31 cellular contexts compared by ENCODE assay signal in genomic region chr10:3108575-3109105, GRCh38. TPM values are rescaled to one million over a fixed set of nuclear protein-coding genes. Genes with fewer than 3 reads are reported as not detected.
DNase-seq lines count a peak whose midpoint lies in the region; ATAC-seq, FAIRE-seq and TF ChIP-seq lines count a peak whose summit lies in the region.
"Had no signal": no experiment of that assay in that cellular context is flagged by ENCODE, and none has a peak within 500 bp of the region (broad histone marks: within the 10 kb centered on the region; RNA-seq: fewer than 3 reads in every experiment).

No MANE protein-coding gene starts in this region.

- H3K4me1 Mint-ChIP-seq in brain: peaks cover 26% of the 10 kb centered on the region
- H3K4me1 Mint-ChIP-seq: activated naive CD4-positive, alpha-beta T cell treated with anti-CD3 and anti-CD28 coated beads, Interleukin-2, amount 10 ng/mL, durations not matched to agents 7 days and 5 days had no signal

- H2AFZ ChIP-seq in HepG2 (ENCODE audit: low read length): no peak overlapping the region
- no peak overlapping the region for H2AFZ ChIP-seq in mesenchymal stem cell (ENCODE audit: low read depth, low read length)
- no peak overlapping the region for H2AFZ ChIP-seq in MM.1S (ENCODE audit: low read length)
- H2AFZ ChIP-seq: neural progenitor cell had no signal

- H3K9me2 ChIP-seq in MM.1S (replicated peaks; ENCODE audit: insufficient read depth, low read length): no peaks in the 10 kb centered on the region

- H3K9me3 Mint-ChIP-seq in brain: peaks cover 0 to 2% (median 0%) of the 10 kb centered on the region in 5 experiments
- H3K9me3 Mint-ChIP-seq: activated CD8-positive, alpha-beta T cell treated with anti-CD3 and anti-CD28 coated beads for 36 hours; activated naive CD4-positive, alpha-beta T cell treated with anti-CD3 and anti-CD28 coated beads, Interleukin-2, amount 10 ng/mL, durations not matched to agents 7 days and 5 days; activated T-helper 1 cell treated with anti-CD3 and anti-CD28 coated beads, Interleukin-12 subunit alpha, Interleukin-12 subunit beta, Interleukin-2, Interleukin-4 antibody, amounts not matched to agents 30 ng/mL and 10 ng/mL and 1 ng/mL, durations not matched to agents 14 hours and 24 hours and 36 hours had no signal

- 78% methylated on average over 18 of the region's 21 CpGs for WGBS in HepG2 (ENCODE audit: low lambda C conversion rate)
- WGBS in right lobe of liver (ENCODE audit: insufficient coverage, low coverage, low lambda C conversion rate, missing lambda C conversion rate): 91% methylated on average over 4 of the region's 21 CpGs
- WGBS in mesenchymal stem cell: 94% methylated on average over 20 of the region's 21 CpGs

- peak overlapping the region in 4 of 5 experiments; percentile 62 to 97 (median 79) for H3K27ac Mint-ChIP-seq in brain
- H3K27ac Mint-ChIP-seq: activated CD8-positive, alpha-beta T cell treated with anti-CD3 and anti-CD28 coated beads for 36 hours; activated naive CD4-positive, alpha-beta T cell treated with anti-CD3 and anti-CD28 coated beads, Interleukin-2, amount 10 ng/mL, durations not matched to agents 7 days and 5 days; activated T-helper 1 cell treated with anti-CD3 and anti-CD28 coated beads, Interleukin-12 subunit alpha, Interleukin-12 subunit beta, Interleukin-2, Interleukin-4 antibody, amounts not matched to agents 30 ng/mL and 10 ng/mL and 1 ng/mL, durations not matched to agents 14 hours and 24 hours and 36 hours; neural progenitor cell had no signal

- H4K20me1 ChIP-seq in HepG2 (ENCODE audit: insufficient read depth, low read length): 0 out of 2 replicates have a peak, but pooled peaks cover 2% of the 10 kb centered on the region
- no peaks in the 10 kb centered on the region for H4K20me1 ChIP-seq in MM.1S (ENCODE audit: insufficient read depth, low read length)

- DNase-seq in HepG2 (ENCODE audit: low spot score): no peak
- DNase-seq in right lobe of liver: no peak
- no peak for DNase-seq in mesenchymal stem cell
- DNase-seq in MM.1S: no peak
- DNase-seq in stimulated activated CD4-positive, alpha-beta T cell treated with anti-CD3 and anti-CD28 coated beads, Interleukin-4, amount 100 ng/mL, for 4 hours: no peak
- DNase-seq in mucosa of gallbladder (ENCODE audit: low spot score): no peak
- DNase-seq: activated CD4-positive, CD25-positive, alpha-beta regulatory T cell treated with anti-CD3 and anti-CD28 coated beads, Interleukin-2, amount 50 U/mL, for 72 hours; activated CD8-positive, alpha-beta memory T cell treated with anti-CD3 and anti-CD28 coated beads, Interleukin-2, amount 50 U/mL, for 48 hours; activated CD8-positive, alpha-beta T cell treated with anti-CD3 and anti-CD28 coated beads for 36 hours; activated naive CD4-positive, alpha-beta T cell treated with anti-CD3 and anti-CD28 coated beads, Interleukin-2, amount 10 ng/mL, durations not matched to agents 7 days and 5 days; amniotic stem cell; central memory CD4-positive, alpha-beta T cell; DMS153; foreskin fibroblast; KG1; left colon; mesendoderm; NCI-H1417; NCI-H2029 treated with DMSO at 0.1 percent for 48 hours; NCI-H524 treated with DMSO at 0.1 percent for 48 hours; OCI-M1; stimulated activated CD4-positive, alpha-beta T cell treated with anti-CD3 and anti-CD28 coated beads, Interleukin-4, amount 100 ng/mL, for 1 hour had no signal

- H4K8ac ChIP-seq in mesenchymal stem cell (ENCODE audit: low read length): no peak overlapping the region

- H3K23ac ChIP-seq in mesenchymal stem cell (ENCODE audit: low read length in 2 of 2): no peak overlapping the region

- no peak overlapping the region for H3K4me2 ChIP-seq in HepG2 (ENCODE audit: low read depth, low read length)
- H3K4me2 ChIP-seq in mesenchymal stem cell (ENCODE audit: low read length, poor library complexity, severe bottlenecking): no peak overlapping the region
- H3K4me2 ChIP-seq in MM.1S (ENCODE audit: low read depth, low read length): no peak overlapping the region
- H3K4me2 ChIP-seq: BLaER1 treated with 17β-estradiol and CSF1 and Interleukin-3, amounts not matched to agents 10 nM and 100 nM; neural progenitor cell had no signal

- H3K27ac ChIP-seq in HepG2 (ENCODE audit: extremely low read length, insufficient read depth, low read length): no peak overlapping the region
- H3K27ac ChIP-seq in right lobe of liver: no peak overlapping the region
- no peak overlapping the region for H3K27ac ChIP-seq in mesenchymal stem cell (ENCODE audit: low read length, poor library complexity, severe bottlenecking)
- H3K27ac ChIP-seq in MM.1S (ENCODE audit: low read length): no peak overlapping the region
- H3K27ac ChIP-seq: BLaER1 treated with 17β-estradiol and CSF1 and Interleukin-3, amounts not matched to agents 10 nM and 100 nM; neural progenitor cell had no signal

- H3F3A ChIP-seq in MM.1S (ENCODE audit: insufficient read depth, low read length): no peaks in the 10 kb centered on the region

- intact Hi-C loops in HepG2 (cut with micrococcal nuclease; ENCODE audit: unreplicated experiment) (no loop called here), right lobe of liver (cut with DNase I) (no loop called here)

- TF ChIP-seq POLR2A in HepG2 (IDR thresholded peaks at IDR 0.05; ENCODE audit: insufficient read depth in 1 of 2, low read depth in 2 of 2, low read length in 2 of 2): no peak
- TF ChIP-seq POLR2A in right lobe of liver (IDR thresholded peaks at IDR 0.05): no peak

- H3K4ac ChIP-seq in mesenchymal stem cell (ENCODE audit: low read depth in 1 of 2, low read length in 2 of 2): no peak overlapping the region

- ATAC-seq in HepG2 (no peak), right lobe of liver (no peak), GM21381 (IDR thresholded peaks at IDR 0.05; ENCODE audit: unreplicated experiment) (no peak)
- ATAC-seq: activated CD8-positive, alpha-beta T cell treated with anti-CD3 and anti-CD28 coated beads for 36 hours; GM12878; left colon; right cardiac atrium had no signal

- no peak overlapping the region for H3K14ac ChIP-seq in mesenchymal stem cell (ENCODE audit: low read length in 2 of 2)

- no peak overlapping the region for H2BK12ac ChIP-seq in mesenchymal stem cell (ENCODE audit: low read length in 2 of 2)

- H3K36me3 ChIP-seq in HepG2 (replicated peaks in 1 of 2; ENCODE audit: control insufficient read depth in 1 of 2, insufficient read depth in 2 of 2, low read length in 2 of 2) (no peaks in the 10 kb centered on the region), right lobe of liver (no peaks in the 10 kb centered on the region), mesenchymal stem cell (ENCODE audit: control insufficient read depth in 1 of 2, insufficient read depth in 2 of 2, low read depth in 1 of 2, low read length in 2 of 2) (peaks cover 57% of the 10 kb centered on the region in 2 experiments), MM.1S (replicated peaks; ENCODE audit: insufficient read depth, low read length) (no peaks in the 10 kb centered on the region)
- H3K36me3 ChIP-seq: neural progenitor cell had no signal

- H3K36me3 Mint-ChIP-seq in brain: peaks cover 86% of the 10 kb centered on the region

- no TSS peak for BruUV-seq in HepG2 (replicated peaks; lab: Mats Ljungman, UMichigan)

- H3K9me3 ChIP-seq in HepG2 (ENCODE audit: low read length) (no peaks in the 10 kb centered on the region), right lobe of liver (no peaks in the 10 kb centered on the region), mesenchymal stem cell (ENCODE audit: control insufficient read depth, low read length) (no peaks in the 10 kb centered on the region), MM.1S (replicated peaks; ENCODE audit: insufficient read depth, low read length) (no peaks in the 10 kb centered on the region)
- H3K9me3 ChIP-seq: BLaER1 treated with 17β-estradiol and CSF1 and Interleukin-3, amounts not matched to agents 10 nM and 100 nM; tibial nerve had no signal

- no peak for TF ChIP-seq CTCF in HepG2 (CRISPR knock-in tag; IDR thresholded peaks at IDR 0.05)
- no peak for TF ChIP-seq CTCF in right lobe of liver (IDR thresholded peaks at IDR 0.05)
- no peak for TF ChIP-seq CTCF in brain (conservative IDR thresholded peaks at IDR 0.05)
- TF ChIP-seq CTCF in MM.1S (IDR thresholded peaks at IDR 0.05; ENCODE audit: low read length): no peak

- no peak overlapping the region for H3K4me3 Mint-ChIP-seq in brain
- H3K4me3 Mint-ChIP-seq: activated CD8-positive, alpha-beta T cell treated with anti-CD3 and anti-CD28 coated beads for 36 hours; activated naive CD4-positive, alpha-beta T cell treated with anti-CD3 and anti-CD28 coated beads, Interleukin-2, amount 10 ng/mL, durations not matched to agents 7 days and 5 days; activated T-helper 1 cell treated with anti-CD3 and anti-CD28 coated beads, Interleukin-12 subunit alpha, Interleukin-12 subunit beta, Interleukin-2, Interleukin-4 antibody, amounts not matched to agents 30 ng/mL and 10 ng/mL and 1 ng/mL, durations not matched to agents 14 hours and 24 hours and 36 hours; neural progenitor cell had no signal

- TF ChIP-seq RAD21 in HepG2 (CRISPR knock-in tag; IDR thresholded peaks at IDR 0.05): no peak

- H3K79me2 ChIP-seq in HepG2 (ENCODE audit: insufficient read depth, low read length): no peaks in the 10 kb centered on the region
- no peaks in the 10 kb centered on the region for H3K79me2 ChIP-seq in MM.1S (ENCODE audit: low read length)

- FAIRE-seq in HepG2 (lab: Jason Lieb, UNC): no peak
- FAIRE-seq: GM12878, HTR-8/SVneo had no signal

- H4K91ac ChIP-seq in mesenchymal stem cell (ENCODE audit: low read length): no peak overlapping the region

- no peaks in the 10 kb centered on the region for H3K27me3 Mint-ChIP-seq in brain
- H3K27me3 Mint-ChIP-seq: activated CD8-positive, alpha-beta T cell treated with anti-CD3 and anti-CD28 coated beads for 36 hours; activated naive CD4-positive, alpha-beta T cell treated with anti-CD3 and anti-CD28 coated beads, Interleukin-2, amount 10 ng/mL, durations not matched to agents 7 days and 5 days had no signal

- H3K4me3 ChIP-seq in HepG2 (replicated peaks in 1 of 3; ENCODE audit: insufficient read depth in 1 of 3, low read depth in 2 of 3, low read length in 3 of 3) (no peak overlapping the region), right lobe of liver (no peak overlapping the region), mesenchymal stem cell (ENCODE audit: insufficient read depth in 1 of 2, low read depth in 1 of 2, low read length in 2 of 2) (no peak overlapping the region), MM.1S (ENCODE audit: low read length) (no peak overlapping the region)
- H3K4me3 ChIP-seq: BLaER1 treated with 17β-estradiol and CSF1 and Interleukin-3, amounts not matched to agents 10 nM and 100 nM; GM12878; neural progenitor cell; tibial nerve had no signal

- POLR2A ChIA-PET in HepG2 (lab: Yijun Ruan, JAX): no interaction called here

- in situ Hi-C loops in HepG2 (cut with HindIII; ENCODE audit: extremely low pct_ligation_motif_present, low pct_unique_long_range_greater_than_20kb): no loop called here

- CTCF ChIA-PET in HepG2 (lab: Yijun Ruan, JAX; ENCODE audit: low intra/inter-chr PET ratio, low total read pairs): no interaction called here

- H3K9ac ChIP-seq in HepG2 (ENCODE audit: insufficient read depth, low read depth, low read length) (no peak overlapping the region), mesenchymal stem cell (ENCODE audit: low read length) (no peak overlapping the region), MM.1S (ENCODE audit: low read length) (no peak overlapping the region)
- H3K9ac ChIP-seq: BLaER1 treated with 17β-estradiol and CSF1 and Interleukin-3, amounts not matched to agents 10 nM and 100 nM; neural progenitor cell had no signal

- no peak overlapping the region for H2BK5ac ChIP-seq in mesenchymal stem cell (ENCODE audit: low read depth, low read length, poor library complexity, severe bottlenecking)

- no peak overlapping the region for H2BK15ac ChIP-seq in mesenchymal stem cell (ENCODE audit: low read depth, poor library complexity, severe bottlenecking)

- H2BK120ac ChIP-seq in mesenchymal stem cell (ENCODE audit: low read depth, low read length): no peak overlapping the region

- H2AK5ac ChIP-seq in mesenchymal stem cell (ENCODE audit: low read length, severe bottlenecking): peak overlapping the region; percentile 4

- H3K27me3 ChIP-seq in HepG2 (ENCODE audit: control insufficient read depth in 1 of 2, insufficient read depth in 2 of 2, low read length in 2 of 2) (no peaks in the 10 kb centered on the region), right lobe of liver (no peaks in the 10 kb centered on the region), mesenchymal stem cell (ENCODE audit: control insufficient read depth in 1 of 2, insufficient read depth in 1 of 2, low read length in 2 of 2) (no peaks in the 10 kb centered on the region), MM.1S (replicated peaks; ENCODE audit: insufficient read depth, low read length) (no peaks in the 10 kb centered on the region)
- H3K27me3 ChIP-seq: BLaER1 treated with 17β-estradiol and CSF1 and Interleukin-3, amounts not matched to agents 10 nM and 100 nM; neural progenitor cell; tibial nerve had no signal

- H3K4me1 ChIP-seq in HepG2 (ENCODE audit: insufficient read depth, low read length) (no peaks in the 10 kb centered on the region), right lobe of liver (peaks cover 0 to 17% (median 6%) of the 10 kb centered on the region in 4 donors), mesenchymal stem cell (ENCODE audit: control insufficient read depth, insufficient read depth, low read depth, low read length) (peaks cover 52% of the 10 kb centered on the region), MM.1S (ENCODE audit: low read length) (no peaks in the 10 kb centered on the region)
- H3K4me1 ChIP-seq: neural progenitor cell had no signal

- no peak overlapping the region for H3K18ac ChIP-seq in mesenchymal stem cell (ENCODE audit: low read depth in 1 of 2, low read length in 2 of 2)

- H3K79me1 ChIP-seq in mesenchymal stem cell (replicated peaks; ENCODE audit: low read length, poor library complexity, severe bottlenecking): peaks cover 19% of the 10 kb centered on the region

- TF ChIP-seq EP300 in HepG2 (IDR thresholded peaks at IDR 0.05; ENCODE audit: low read depth in 2 of 2, low read length in 2 of 2) (no peak), HepG2 (CRISPR knock-in tag; IDR thresholded peaks at IDR 0.05; ENCODE audit: borderline replicate concordance) (no peak)

RNA-seq across cellular contexts. Expression of gene PFKP, which starts 41.3 kb away (rescaled TPM):
- total RNA-seq in HepG2 (2016; rRNA removed; fragmentation: Illumina TruSeq; extraction: Trizol) (0.80 and 1.3 TPM in 2 replicates), right lobe of liver (10 to 100 TPM in 3 of 6 experiments, 1 to 10 TPM in 2, under 1 TPM in 1; 0.66 to 24.1 (median 9.2) TPM), mucosa of gallbladder (109 TPM)
- total RNA-seq in HepG2 (2016; cell fraction: cytosol; rRNA removed; fragmentation: Illumina TruSeq; extraction: Trizol; ENCODE audit: low read depth): 0.26 and 0.51 TPM in 2 replicates
- total RNA-seq in HepG2 (2016; cell fraction: insoluble cytoplasmic fraction; rRNA removed; fragmentation: Illumina TruSeq; extraction: Trizol): 0.52 and 0.78 TPM in 2 replicates
- 0.72 and 1.1 TPM in 2 replicates for total RNA-seq in HepG2 (2016; cell fraction: membrane; rRNA removed; fragmentation: Illumina TruSeq; extraction: Trizol)
- total RNA-seq in HepG2 (2016; cell fraction: nucleus; rRNA removed; fragmentation: Illumina TruSeq; extraction: Trizol): 1.5 and 2.3 TPM in 2 replicates
- polyA plus RNA-seq in HepG2 (2011; rRNA removed) (1.9 and 2.4 TPM in 2 replicates), brain (ENCODE audit: insufficient read depth, low read depth, low replicate concordance) (167 TPM)
- polyA plus RNA-seq in HepG2 (2011; cell fraction: cytosol; rRNA removed): 1.1 and 2.1 TPM in 2 replicates
- polyA plus RNA-seq in HepG2 (2011; cell fraction: nucleus; rRNA removed): 4.2 and 9.0 TPM in 2 replicates
- polyA plus RNA-seq in HepG2 (2012): 1.1 and 1.3 TPM in 2 replicates
- polyA plus RNA-seq in HepG2 (2016; cell fraction: cytosol; fragmentation: Illumina TruSeq; extraction: Trizol; ENCODE audit: low read depth): 0.06 and 0.10 TPM in 2 replicates
- 0.36 and 0.66 TPM in 2 replicates for polyA plus RNA-seq in HepG2 (2016; cell fraction: insoluble cytoplasmic fraction; fragmentation: Illumina TruSeq; extraction: Trizol; ENCODE audit: low read depth)
- 0.11 and 0.49 TPM in 2 replicates for polyA plus RNA-seq in HepG2 (2016; cell fraction: membrane; fragmentation: Illumina TruSeq; extraction: Trizol; ENCODE audit: low read depth)
- polyA plus RNA-seq in HepG2 (2016; cell fraction: nucleus; fragmentation: Illumina TruSeq; extraction: Trizol; ENCODE audit: insufficient read depth, low read depth): 0.51 and 1.1 TPM in 2 replicates
- polyA minus RNA-seq in HepG2 (2011; rRNA and poly(A)+ RNA removed; ENCODE audit: low replicate concordance): 4.4 and 87.6 TPM in 2 replicates
- 2.4 and 2.7 TPM in 2 replicates for polyA minus RNA-seq in HepG2 (2011; cell fraction: cytosol; rRNA and poly(A)+ RNA removed)
- polyA minus RNA-seq in HepG2 (2011; cell fraction: nucleus; rRNA and poly(A)+ RNA removed): 1.5 and 3.5 TPM in 2 replicates
- 57.2 TPM for polyA plus RNA-seq in mesenchymal stem cell (2013, experiment 1 of 2)
- 54.3 TPM for polyA plus RNA-seq in mesenchymal stem cell (2013, experiment 2 of 2)
